Comparison of ENCODE assay signal across 18 cellular contexts in genomic region chr11:64296830-64297721, GRCh38. TPM values are rescaled to one million over a fixed set of nuclear protein-coding genes. Genes with fewer than 3 reads are reported as not detected.
"Had no signal": no experiment of that assay in that cellular context is flagged by ENCODE, and none has a peak within 500 bp of the region (broad histone marks: within the 10 kb centered on the region; RNA-seq: fewer than 3 reads in every experiment).

No MANE protein-coding gene starts in this region.

- H3K9me3 Mint-ChIP-seq: activated T-cell treated with anti-CD3 and anti-CD28 coated beads, Interleukin-2, amount 50 U/mL, for 24 hours; natural killer cell treated with Interleukin-12 subunit alpha and Interleukin-12 subunit beta and Interleukin-15 and Interleukin-18, amount 100 ng/mL, for 72 hours; stimulated activated naive CD8-positive, alpha-beta T cell treated with anti-CD3 and anti-CD28 coated beads, Interleukin-15, amount 100 ng/mL, for 72 hours; T-helper 1 cell treated with Interleukin-12 subunit alpha and Interleukin-12 subunit beta and Interleukin-4 antibody, amounts not matched to agents 30 μg/mL and 1 μg/mL, for 36 hours had no signal

- H3K27me3 ChIP-seq: testis had no signal

- H3K36me3 Mint-ChIP-seq: activated naive CD8-positive, alpha-beta T cell; natural killer cell treated with Interleukin-12 subunit alpha and Interleukin-12 subunit beta and Interleukin-15 and Interleukin-18, amount 100 ng/mL, for 72 hours had no signal

- H3K4me3 ChIP-seq: left lung, testis had no signal

- ATAC-seq: left lung; natural killer cell treated with Interleukin-12 subunit alpha and Interleukin-12 subunit beta and Interleukin-15 and Interleukin-18, amount 100 ng/mL, for 72 hours; stimulated activated naive CD8-positive, alpha-beta T cell treated with anti-CD3 and anti-CD28 coated beads, Interleukin-15, amount 100 ng/mL, for 72 hours had no signal

- FAIRE-seq: urothelium cell line had no signal

- H3K27ac ChIP-seq: left lung, testis had no signal

- H3K36me3 ChIP-seq: left lung had no signal

- H3K4me3 Mint-ChIP-seq: activated naive CD8-positive, alpha-beta T cell; activated T-cell treated with anti-CD3 and anti-CD28 coated beads, Interleukin-2, amount 50 U/mL, for 24 hours; natural killer cell treated with Interleukin-12 subunit alpha and Interleukin-12 subunit beta and Interleukin-15 and Interleukin-18, amount 100 ng/mL, for 72 hours; stimulated activated naive CD8-positive, alpha-beta T cell treated with anti-CD3 and anti-CD28 coated beads, Interleukin-15, amount 100 ng/mL, for 72 hours; T-helper 1 cell treated with Interleukin-12 subunit alpha and Interleukin-12 subunit beta and Interleukin-4 antibody, amounts not matched to agents 30 μg/mL and 1 μg/mL, for 36 hours had no signal

- H3K9me3 ChIP-seq: left lung, testis had no signal

- H3K27ac Mint-ChIP-seq: activated naive CD8-positive, alpha-beta T cell; activated T-cell treated with anti-CD3 and anti-CD28 coated beads, Interleukin-2, amount 50 U/mL, for 24 hours; natural killer cell treated with Interleukin-12 subunit alpha and Interleukin-12 subunit beta and Interleukin-15 and Interleukin-18, amount 100 ng/mL, for 72 hours; stimulated activated naive CD8-positive, alpha-beta T cell treated with anti-CD3 and anti-CD28 coated beads, Interleukin-15, amount 100 ng/mL, for 72 hours; T-helper 1 cell treated with Interleukin-12 subunit alpha and Interleukin-12 subunit beta and Interleukin-4 antibody, amounts not matched to agents 30 μg/mL and 1 μg/mL, for 36 hours had no signal

- DNase-seq: activated CD4-positive, CD25-positive, alpha-beta regulatory T cell; activated effector memory CD4-positive, alpha-beta T cell treated with anti-CD3 and anti-CD28 coated beads, Interleukin-2, amount 50 U/mL, for 16 hours; activated T-cell treated with anti-CD3 and anti-CD28 coated beads, Interleukin-2, amount 50 U/mL, for 24 hours; amygdala; cerebellar nuclear complex; dermis blood vessel endothelial cell; erythroblast; left lung; stimulated activated CD4-positive, alpha-beta T cell treated with anti-CD3 and anti-CD28 coated beads, Interleukin-4, amount 100 ng/mL, for 4 hours; stimulated activated naive CD8-positive, alpha-beta T cell treated with anti-CD3 and anti-CD28 coated beads, Interleukin-15, amount 100 ng/mL, for 72 hours; testis had no signal

RNA-seq across cellular contexts. Expression of gene CATSPERZ, which starts 3.1 kb away (rescaled TPM):
- total RNA-seq: dermis blood vessel endothelial cell; glomerular endothelial cell; left lung; natural killer cell treated with Interleukin-12 subunit alpha and Interleukin-12 subunit beta and Interleukin-15 and Interleukin-18, amount 100 ng/mL, for 72 hours; omental fat pad; skeletal muscle tissue had no signal

RNA-seq across cellular contexts. Expression of gene KCNK4, which starts 6.0 kb away (rescaled TPM):
- total RNA-seq: glomerular endothelial cell; left lung; natural killer cell treated with Interleukin-12 subunit alpha and Interleukin-12 subunit beta and Interleukin-15 and Interleukin-18, amount 100 ng/mL, for 72 hours; omental fat pad; skeletal muscle tissue had no signal
